26 cellular contexts compared by ENCODE assay signal in the genomic region with DNA sequence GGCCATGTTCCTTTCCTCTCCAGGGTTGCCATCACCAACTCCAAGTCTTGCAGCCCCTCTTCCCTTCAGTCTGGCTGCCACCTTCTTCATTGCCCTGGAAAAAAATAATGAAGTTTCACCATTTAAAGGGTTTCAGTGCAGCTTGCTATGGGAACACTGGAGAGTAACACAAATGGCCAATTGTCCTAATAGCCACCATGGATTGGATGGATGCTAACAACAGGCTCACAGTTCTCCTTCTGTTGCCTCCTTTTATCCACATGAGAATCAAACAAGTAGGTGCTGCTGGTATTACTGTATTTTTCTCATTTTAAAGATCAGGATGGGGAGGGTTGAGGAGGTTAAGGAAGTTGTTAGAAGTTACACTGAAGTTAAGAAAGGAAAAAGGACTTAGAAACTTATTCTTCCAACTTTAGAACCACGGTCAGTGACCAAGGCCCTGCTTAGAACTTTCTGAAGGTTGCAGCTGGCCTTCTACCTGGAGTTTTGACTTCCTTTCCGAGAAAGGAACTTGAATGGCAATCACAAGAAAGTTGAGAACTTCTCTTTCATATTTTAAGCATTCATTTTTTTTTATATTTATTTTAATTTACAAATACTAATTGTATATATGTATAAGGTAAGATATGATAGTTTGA.
"Had no signal": no experiment of that assay in that cellular context is flagged by ENCODE, and none has a peak within 500 bp of the region (broad histone marks: within the 10 kb centered on the region; RNA-seq: fewer than 3 reads in every experiment).

No MANE protein-coding gene starts in this region.

- H3K27ac ChIP-seq: left ventricle myocardium inferior, ovary, prostate gland, skin epidermis, stomach, testis, thyroid gland, transverse colon, upper lobe of left lung, vagina had no signal

- H3K9me3 ChIP-seq: left ventricle myocardium inferior, mucosa of descending colon, ovary, prostate gland, stomach, testis, thyroid gland, transverse colon, upper lobe of left lung, vagina had no signal

- H3K4me1 ChIP-seq: left ventricle myocardium inferior, prostate gland, testis, thyroid gland, transverse colon, upper lobe of left lung had no signal

- H3K27me3 ChIP-seq: ovary, stomach, testis, thyroid gland, transverse colon, upper lobe of left lung, vagina had no signal

- DNase-seq: islet precursor cell; left ventricle myocardium inferior; midbrain; mucosa of descending colon; naive thymus-derived CD4-positive, alpha-beta T cell; ovary; posterior cingulate gyrus; retina; right cardiac atrium; stimulated activated CD4-positive, alpha-beta T cell treated with anti-CD3 and anti-CD28 coated beads, Interleukin-12 subunit alpha, Interleukin-12 subunit beta, amount 100 ng/mL, for 4 hours; stimulated activated CD4-positive, alpha-beta T cell treated with anti-CD3 and anti-CD28 coated beads, Interleukin-15, amount 100 ng/mL, for 24 hours; stimulated activated CD4-positive, alpha-beta T cell treated with anti-CD3 and anti-CD28 coated beads, Interleukin-2, amount 100 ng/mL, for 24 hours; stimulated activated CD4-positive, alpha-beta T cell treated with anti-CD3 and anti-CD28 coated beads, Interleukin-4, amount 100 ng/mL, for 1 hour; stimulated activated naive B cell treated with anti-CD40 and anti-IgM and Interleukin-4, amounts not matched to agents 10 μg/mL and 1 μg/mL and 100 μg/mL, for 72 hours; stimulated activated naive CD8-positive, alpha-beta T cell treated with anti-CD3 and anti-CD28 coated beads, Interleukin-15, Interleukin-2, amounts not matched to agents 100 U/mL and 50 U/mL, for 24 hours; stomach; testis; thyroid gland; transverse colon; upper lobe of left lung had no signal

- ATAC-seq: mucosa of descending colon; naive thymus-derived CD4-positive, alpha-beta T cell; natural killer cell treated with Interleukin-12 subunit alpha and Interleukin-12 subunit beta and Interleukin-15 and Interleukin-18, amount 100 ng/mL, for 72 hours; right cardiac atrium; sciatic nerve; stimulated activated naive B cell treated with anti-CD40 and anti-IgM and Interleukin-4, amounts not matched to agents 10 μg/mL and 1 μg/mL and 100 μg/mL, for 72 hours; stimulated activated naive CD8-positive, alpha-beta T cell treated with anti-CD3 and anti-CD28 coated beads, Interleukin-15, Interleukin-2, amounts not matched to agents 100 U/mL and 50 U/mL, for 24 hours had no signal

- H3K4me3 ChIP-seq: left ventricle myocardium inferior, lung, mucosa of descending colon, ovary, prostate gland, skin epidermis, stomach, testis, thyroid gland, transverse colon, upper lobe of left lung, vagina had no signal

- H3K36me3 ChIP-seq: left ventricle myocardium inferior, ovary, prostate gland, stomach, thyroid gland, transverse colon, upper lobe of left lung, vagina had no signal
